ENCODE assay signal across 8 cellular contexts in the genomic region with DNA sequence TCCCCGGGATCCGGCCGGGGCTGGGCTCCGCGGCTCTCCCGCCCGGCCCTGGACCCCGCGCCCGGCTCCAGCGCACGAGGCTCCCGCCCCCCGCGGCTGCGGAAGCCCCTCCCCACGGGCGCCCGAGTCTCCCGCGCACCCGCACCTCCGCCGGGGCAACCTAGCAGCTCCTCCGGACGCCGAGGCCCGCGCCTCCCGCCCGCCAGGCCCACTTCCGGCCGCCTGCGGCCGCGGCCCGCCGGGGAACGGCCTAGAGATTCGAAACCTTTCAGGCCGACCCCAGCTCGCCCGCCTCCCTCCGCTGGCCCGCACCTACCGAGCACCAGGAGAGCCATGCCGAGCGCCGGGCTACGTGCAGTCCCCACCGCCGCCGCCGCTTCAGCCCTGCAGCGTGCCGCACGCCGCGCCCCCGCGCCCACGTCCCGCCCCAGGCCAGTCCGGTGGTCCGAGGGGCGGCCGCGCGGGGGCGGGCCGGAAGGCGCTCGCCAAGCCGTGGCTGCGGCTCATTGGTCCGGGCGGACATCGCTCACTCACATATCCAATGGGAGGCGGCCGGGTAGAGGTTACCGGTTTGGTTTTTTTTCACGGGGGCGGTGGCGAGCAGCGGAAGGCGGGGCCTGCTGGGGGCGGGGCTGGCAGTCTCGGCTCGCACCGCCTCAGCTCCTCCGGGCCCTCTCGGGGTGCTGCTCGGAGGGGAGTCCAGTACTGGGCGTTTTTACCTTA. TPM values are rescaled to one million over a fixed set of nuclear protein-coding genes. Genes with fewer than 3 reads are reported as not detected.
DNase-seq lines count a peak whose midpoint lies in the region; ATAC-seq and TF ChIP-seq lines count a peak whose summit lies in the region.

A gene with protein sequence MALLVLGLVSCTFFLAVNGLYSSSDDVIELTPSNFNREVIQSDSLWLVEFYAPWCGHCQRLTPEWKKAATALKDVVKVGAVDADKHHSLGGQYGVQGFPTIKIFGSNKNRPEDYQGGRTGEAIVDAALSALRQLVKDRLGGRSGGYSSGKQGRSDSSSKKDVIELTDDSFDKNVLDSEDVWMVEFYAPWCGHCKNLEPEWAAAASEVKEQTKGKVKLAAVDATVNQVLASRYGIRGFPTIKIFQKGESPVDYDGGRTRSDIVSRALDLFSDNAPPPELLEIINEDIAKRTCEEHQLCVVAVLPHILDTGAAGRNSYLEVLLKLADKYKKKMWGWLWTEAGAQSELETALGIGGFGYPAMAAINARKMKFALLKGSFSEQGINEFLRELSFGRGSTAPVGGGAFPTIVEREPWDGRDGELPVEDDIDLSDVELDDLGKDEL (minus strand): TSS at position 424 of the 723 bp plus-strand sequence. CDS start 89 bp downstream, at position 335.

- peak within 1 kb of the TSS; percentile 88 for H3K4me3 ChIP-seq in CD4-positive, CD25-positive, alpha-beta regulatory T cell (ENCODE audit: low read depth, low read length)
- peak within 1 kb of the TSS; percentile 72 to 98 (median 82) for H3K4me3 ChIP-seq in right lobe of liver

- peak; percentile 95 for TF ChIP-seq POLR2A in right lobe of liver (IDR thresholded peaks at IDR 0.05)

- peak within 1 kb of the TSS; percentile 92 to 98 (median 94) for H3K4me3 Mint-ChIP-seq in CD4-positive, CD25-positive, alpha-beta regulatory T cell

- no peaks in the 10 kb centered on the region for H3K9me3 ChIP-seq in CD4-positive, CD25-positive, alpha-beta regulatory T cell (ENCODE audit: control insufficient read depth in 2 of 2, low read length in 2 of 2)
- no peaks in the 10 kb centered on the region for H3K9me3 ChIP-seq in right lobe of liver

- DNase-seq in CD4-positive, CD25-positive, alpha-beta regulatory T cell, result peak; percentile 91 to 95 (median 92)
- DNase-seq in NCI-H82 (lab: John Stamatoyannopoulos, UW) (peak; percentile 98), dermis blood vessel endothelial cell (peak; percentile 98), right lobe of liver (peak; percentile 97 to 99 (median 99))
- peak; percentile 98 for DNase-seq in activated CD4-positive, alpha-beta T cell treated with anti-CD3 and anti-CD28 coated beads, Interleukin-2, amount 50 U/mL, for 48 hours
- DNase-seq in stimulated activated CD4-positive, alpha-beta T cell treated with anti-CD3 and anti-CD28 coated beads, Interleukin-4, amount 100 ng/mL, for 24 hours, result peak; percentile 96

- no peaks in the 10 kb centered on the region for H3K9me3 Mint-ChIP-seq in CD4-positive, CD25-positive, alpha-beta regulatory T cell

- intact Hi-C loops in right lobe of liver (cut with DNase I), result no loop called here

- H3K36me3 Mint-ChIP-seq in CD4-positive, CD25-positive, alpha-beta regulatory T cell, result peaks cover 7% of the 10 kb centered on the region

- H3K27ac Mint-ChIP-seq in CD4-positive, CD25-positive, alpha-beta regulatory T cell, result peak within 1 kb of the TSS; percentile 86 to 94 (median 93)

- peaks cover 27 to 50% (median 34%) of the 10 kb centered on the region in 4 donors for H3K4me1 Mint-ChIP-seq in CD4-positive, CD25-positive, alpha-beta regulatory T cell

- H3K4me1 ChIP-seq in CD4-positive, CD25-positive, alpha-beta regulatory T cell (ENCODE audit: control insufficient read depth, insufficient read depth, low read length, poor library complexity, severe bottlenecking), result peaks cover 43% of the 10 kb centered on the region
- peaks cover 0 to 30% (median 8%) of the 10 kb centered on the region in 4 donors for H3K4me1 ChIP-seq in right lobe of liver

- WGBS in right lobe of liver (ENCODE audit: insufficient coverage, low coverage, low lambda C conversion rate, missing lambda C conversion rate), result 0% methylated on average over 13 of the region's 94 CpGs

- peaks cover 10% of the 10 kb centered on the region for H3K27me3 Mint-ChIP-seq in CD4-positive, CD25-positive, alpha-beta regulatory T cell

- H3K27ac ChIP-seq in CD4-positive, CD25-positive, alpha-beta regulatory T cell (ENCODE audit: insufficient read depth, low read length, poor library complexity, severe bottlenecking), result peak within 1 kb of the TSS; percentile 80
- H3K27ac ChIP-seq in right lobe of liver, result peak within 1 kb of the TSS; percentile 84 to 95 (median 94)

- ATAC-seq in CD4-positive, CD25-positive, alpha-beta regulatory T cell (ENCODE audit: low read depth in 2 of 2), result peak; percentile 90 to 94
- ATAC-seq in GM19452 (IDR thresholded peaks at IDR 0.05; ENCODE audit: unreplicated experiment) (peak; percentile 90), HG03575 (IDR thresholded peaks at IDR 0.05; ENCODE audit: extremely low read depth, insufficient number of reproducible peaks, low FRiP score, unreplicated experiment) (peak; percentile 46), right lobe of liver (peak; percentile 91 to 99 (median 96))

- peak in 2 of 4 donors; percentile 19 to 38 for TF ChIP-seq CTCF in right lobe of liver (IDR thresholded peaks at IDR 0.05)

- no peaks in the 10 kb centered on the region for H3K27me3 ChIP-seq in CD4-positive, CD25-positive, alpha-beta regulatory T cell (ENCODE audit: control insufficient read depth, insufficient read depth, low read length)
- H3K27me3 ChIP-seq in right lobe of liver, result no peaks in the 10 kb centered on the region

- H3K36me3 ChIP-seq in CD4-positive, CD25-positive, alpha-beta regulatory T cell (ENCODE audit: control insufficient read depth, insufficient read depth, low read length), result no peaks in the 10 kb centered on the region
- H3K36me3 ChIP-seq in right lobe of liver, result no peaks in the 10 kb centered on the region

RNA-seq across cellular contexts. Expression of the gene that starts here (rescaled TPM):
- 48.0 TPM for total RNA-seq in CD4-positive, CD25-positive, alpha-beta regulatory T cell
- polyA plus RNA-seq in CD4-positive, CD25-positive, alpha-beta regulatory T cell, result 100 to 1,000 TPM; 115 to 186 (median 136) TPM
- 472 and 738 TPM in 2 replicates for total RNA-seq in dermis blood vessel endothelial cell
- 100 to 1,000 TPM; 141 to 232 (median 191) TPM for total RNA-seq in right lobe of liver

Comparison
In these comparisons a context has a peak if more than half of its experiments do, and no peak if none do; other contexts are left out.
1. Peak in every context shown above with its lines: DNase-seq, ATAC-seq, H3K4me3 ChIP-seq and H3K27ac ChIP-seq.
2. ATAC-seq: peak in every context shown above with its lines; median percentile 96 in right lobe of liver; 92 in CD4-positive, CD25-positive, alpha-beta regulatory T cell; 90 in GM19452; 46 in HG03575.